24 cellular contexts compared by ENCODE assay signal in genomic region chr1:240539700-240540414, GRCh38.
DNase-seq lines count a peak whose midpoint lies in the region; ATAC-seq, FAIRE-seq and TF ChIP-seq lines count a peak whose summit lies in the region.
"Had no signal": no experiment of that assay in that cellular context is flagged by ENCODE, and none has a peak within 500 bp of the region (broad histone marks: within the 10 kb centered on the region; RNA-seq: fewer than 3 reads in every experiment).

No MANE protein-coding gene starts in this region.

- H4K20me1 ChIP-seq in HepG2 (ENCODE audit: insufficient read depth, low read length) = no peaks in the 10 kb centered on the region

- no peak overlapping the region for H2AFZ ChIP-seq in HepG2 (ENCODE audit: low read length)
- H2AFZ ChIP-seq: GM23248 had no signal

- peaks cover 9% of the 10 kb centered on the region for H3K9me3 ChIP-seq in HepG2 (ENCODE audit: low read length)
- H3K9me3 ChIP-seq: Caco-2, esophagus squamous epithelium, gastroesophageal sphincter had no signal

- H3K9ac ChIP-seq in HepG2 (ENCODE audit: insufficient read depth, low read depth, low read length) = no peak overlapping the region
- H3K9ac ChIP-seq: GM23248 had no signal

- POLR2A ChIA-PET in HepG2 (lab: Yijun Ruan, JAX) = no interaction called here

- intact Hi-C loops in HepG2 (cut with micrococcal nuclease; ENCODE audit: unreplicated experiment) = no loop called here

- no peak for TF ChIP-seq RAD21 in HepG2 (CRISPR knock-in tag; IDR thresholded peaks at IDR 0.05)

- H3K4me3 ChIP-seq in HepG2 (replicated peaks in 1 of 3; ENCODE audit: insufficient read depth in 1 of 3, low read depth in 2 of 3, low read length in 3 of 3) (no peak overlapping the region), brain microvascular endothelial cell (ENCODE audit: low read depth, low read length) (no peak overlapping the region)
- H3K4me3 ChIP-seq: esophagus squamous epithelium, gastroesophageal sphincter, GM23248, spleen had no signal

- TF ChIP-seq EP300 in HepG2 (IDR thresholded peaks at IDR 0.05; ENCODE audit: low read depth in 2 of 2, low read length in 2 of 2) (no peak), HepG2 (CRISPR knock-in tag; IDR thresholded peaks at IDR 0.05; ENCODE audit: borderline replicate concordance) (no peak)

- TF ChIP-seq CTCF in HepG2 (CRISPR knock-in tag; IDR thresholded peaks at IDR 0.05) = no peak
- TF ChIP-seq CTCF in brain microvascular endothelial cell (IDR thresholded peaks at IDR 0.05; ENCODE audit: low read depth, low read length, missing control alignments) = no peak

- no peak for TF ChIP-seq POLR2A in HepG2 (IDR thresholded peaks at IDR 0.05; ENCODE audit: insufficient read depth in 1 of 2, low read depth in 2 of 2, low read length in 2 of 2)

- no peaks in the 10 kb centered on the region for H3K27me3 ChIP-seq in HepG2 (ENCODE audit: control insufficient read depth in 1 of 2, insufficient read depth in 2 of 2, low read length in 2 of 2)
- H3K27me3 ChIP-seq in brain microvascular endothelial cell (replicated peaks) = no peaks in the 10 kb centered on the region
- H3K27me3 ChIP-seq: esophagus squamous epithelium, gastroesophageal sphincter, spleen had no signal

- ATAC-seq in HepG2 (no peak), GM21423 (IDR thresholded peaks at IDR 0.05; ENCODE audit: unreplicated experiment) (no peak)
- ATAC-seq: activated CD4-positive, alpha-beta T cell treated with anti-CD3 and anti-CD28 coated beads for 36 hours; gastroesophageal sphincter; Right ventricle myocardium inferior; stimulated activated naive CD8-positive, alpha-beta T cell treated with anti-CD3 and anti-CD28 coated beads, Interleukin-15, Interleukin-2, amounts not matched to agents 100 U/mL and 50 U/mL, for 24 hours had no signal

- H3K4me2 ChIP-seq in HepG2 (ENCODE audit: low read depth, low read length) = no peak overlapping the region

- BruUV-seq in HepG2 (replicated peaks; lab: Mats Ljungman, UMichigan) = no TSS peak

- no peaks in the 10 kb centered on the region for H3K79me2 ChIP-seq in HepG2 (ENCODE audit: insufficient read depth, low read length)

- no peak overlapping the region for H3K27ac ChIP-seq in HepG2 (ENCODE audit: extremely low read length, insufficient read depth, low read length)
- no peak overlapping the region for H3K27ac ChIP-seq in brain microvascular endothelial cell
- H3K27ac ChIP-seq: 22Rv1, esophagus squamous epithelium, gastroesophageal sphincter, GM23248, spleen had no signal

- DNase-seq in DMS53 (lab: John Stamatoyannopoulos, UW) = peak; percentile 14
- DNase-seq in DMS53 treated with DMSO at 0.1 percent for 48 hours (lab: John Stamatoyannopoulos, UW; ENCODE audit: unreplicated experiment) = no peak
- DNase-seq in NCI-H1417 (lab: John Stamatoyannopoulos, UW) = peak in 2 of 3 experiments; percentile 43 to 81
- peak; percentile 44 for DNase-seq in SW480 (ENCODE audit: low spot score)
- DNase-seq in HepG2 (ENCODE audit: low spot score) = no peak
- no peak for DNase-seq in iPS-NIHi7 (ENCODE audit: extremely low spot score)
- DNase-seq in brain microvascular endothelial cell = no peak
- DNase-seq: activated CD4-positive, alpha-beta T cell treated with anti-CD3 and anti-CD28 coated beads for 36 hours; activated naive CD8-positive, alpha-beta T cell treated with anti-CD3 and anti-CD28 coated beads, Interleukin-2, amount 10 ng/mL, durations not matched to agents 7 days and 5 days; Caco-2; esophagus squamous epithelium; naive B cell; NCI-H1048; NCI-H2171; NCI-H524 treated with DMSO at 0.1 percent for 48 hours; spleen; stimulated activated CD4-positive, alpha-beta T cell treated with anti-CD3 and anti-CD28 coated beads, Interleukin-4, amount 100 ng/mL, for 1 hour; stimulated activated naive CD8-positive, alpha-beta T cell treated with anti-CD3 and anti-CD28 coated beads, Interleukin-15, Interleukin-2, amounts not matched to agents 100 U/mL and 50 U/mL, for 24 hours had no signal

- in situ Hi-C loops in HepG2 (cut with HindIII; ENCODE audit: extremely low pct_ligation_motif_present, low pct_unique_long_range_greater_than_20kb) (no loop called here), brain microvascular endothelial cell (cut with HindIII; ENCODE audit: low pct_ligation_motif_present, low sequenced_read_pairs) (no loop called here)

- FAIRE-seq in HepG2 (lab: Jason Lieb, UNC) = no peak
- FAIRE-seq: colon had no signal

- 7% methylated on average over 4 of the region's 4 CpGs for WGBS in HepG2 (ENCODE audit: low lambda C conversion rate)

- H3K36me3 ChIP-seq in HepG2 (replicated peaks in 1 of 2; ENCODE audit: control insufficient read depth in 1 of 2, insufficient read depth in 2 of 2, low read length in 2 of 2) = no peaks in the 10 kb centered on the region
- no peaks in the 10 kb centered on the region for H3K36me3 ChIP-seq in brain microvascular endothelial cell (replicated peaks)
- H3K36me3 ChIP-seq: esophagus squamous epithelium, gastroesophageal sphincter, spleen had no signal

- no peaks in the 10 kb centered on the region for H3K4me1 ChIP-seq in HepG2 (ENCODE audit: insufficient read depth, low read length)
- H3K4me1 ChIP-seq: Caco-2, esophagus squamous epithelium, gastroesophageal sphincter, spleen had no signal

- CTCF ChIA-PET in HepG2 (lab: Yijun Ruan, JAX; ENCODE audit: low intra/inter-chr PET ratio, low total read pairs) = no interaction called here

TF ChIP-seq in HepG2, 621 proteins besides CTCF, POLR2A, EP300 and RAD21 (continues in another document):
- TF ChIP-seq ZNF562 (CRISPR knock-in tag; IDR thresholded peaks at IDR 0.05; ENCODE audit: borderline replicate concordance) (no peak), PRDM15 (CRISPR knock-in tag; IDR thresholded peaks at IDR 0.05) (0 out of 2 replicates have a peak, but pooled peaks have one; percentile 36), FUBP1 (CRISPR knock-in tag; IDR thresholded peaks at IDR 0.05; ENCODE audit: borderline replicate concordance) (no peak), TBX3 (IDR thresholded peaks at IDR 0.05; ENCODE audit: borderline replicate concordance) (no peak), ZNF282 (IDR thresholded peaks at IDR 0.05; ENCODE audit: partially characterized antibody) (no peak), ZNF512B (CRISPR knock-in tag; IDR thresholded peaks at IDR 0.05; ENCODE audit: borderline replicate concordance) (no peak)

Comparison
In these comparisons a context has a peak if more than half of its experiments do, and no peak if none do; other contexts are left out.
1. DNase-seq: peak in DMS53 (single experiment), NCI-H1417 (2 of 3) and SW480 (single experiment); none in DMS53 treated with DMSO at 0.1 percent for 48 hours (single experiment), HepG2 (single experiment), iPS-NIHi7 (single experiment) and brain microvascular endothelial cell (single experiment).